ENCODE assay signal across 19 cellular contexts in the genomic region with DNA sequence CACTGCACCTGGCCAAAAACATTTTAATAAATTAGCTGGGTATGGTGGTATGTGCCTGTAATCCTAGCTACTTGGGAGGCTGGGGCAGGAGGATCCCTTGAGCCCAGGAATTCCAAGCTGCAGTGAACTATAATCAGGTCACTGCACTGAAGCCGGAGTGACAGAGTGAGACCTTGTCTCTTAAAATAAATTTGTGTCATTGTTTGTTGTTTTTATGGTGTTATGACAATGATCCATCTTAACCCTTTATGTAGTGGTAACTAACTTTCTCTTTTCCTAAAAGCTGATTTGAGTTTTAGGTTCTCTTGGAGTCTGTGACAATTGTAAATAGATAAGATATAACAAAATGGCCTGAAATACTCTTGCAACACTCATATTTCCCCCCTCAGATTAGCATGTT. TPM values are rescaled to one million over a fixed set of nuclear protein-coding genes. Genes with fewer than 3 reads are reported as not detected.
DNase-seq lines count a peak whose midpoint lies in the region; ATAC-seq and TF ChIP-seq lines count a peak whose summit lies in the region.
"Had no signal": no experiment of that assay in that cellular context is flagged by ENCODE, and none has a peak within 500 bp of the region (broad histone marks: within the 10 kb centered on the region; RNA-seq: fewer than 3 reads in every experiment).

No MANE protein-coding gene starts in this region.

- ATAC-seq in thoracic aorta (ENCODE audit: insufficient number of reproducible peaks, low FRiP score, low read depth) (no peak), GM19463 (IDR thresholded peaks at IDR 0.05; ENCODE audit: unreplicated experiment) (no peak), HG02759 (IDR thresholded peaks at IDR 0.05; ENCODE audit: unreplicated experiment) (no peak)

- no peaks in the 10 kb centered on the region for H3K9me3 Mint-ChIP-seq in activated naive CD4-positive, alpha-beta T cell treated with anti-CD3 and anti-CD28 coated beads, Interleukin-2, amount 50 U/mL, for 24 hours
- no peaks in the 10 kb centered on the region for H3K9me3 Mint-ChIP-seq in dendritic cell treated with granulocyte-macrophage colony-stimulating factor and Interleukin-4, amounts not matched to agents 40 ng/mL and 50 ng/mL, for 4 days
- H3K9me3 Mint-ChIP-seq: CD8-positive, alpha-beta memory T cell had no signal

- no peak for TF ChIP-seq CTCF in thoracic aorta (IDR thresholded peaks at IDR 0.05)

- peaks cover 10% of the 10 kb centered on the region for H3K36me3 Mint-ChIP-seq in activated naive CD4-positive, alpha-beta T cell treated with anti-CD3 and anti-CD28 coated beads, Interleukin-2, amount 50 U/mL, for 24 hours
- H3K36me3 Mint-ChIP-seq in dendritic cell treated with granulocyte-macrophage colony-stimulating factor and Interleukin-4, amounts not matched to agents 40 ng/mL and 50 ng/mL, for 4 days (ENCODE audit: low read depth): no peaks in the 10 kb centered on the region

- H3K27ac Mint-ChIP-seq in activated naive CD4-positive, alpha-beta T cell treated with anti-CD3 and anti-CD28 coated beads, Interleukin-2, amount 50 U/mL, for 24 hours: peak overlapping the region; percentile 90
- H3K27ac Mint-ChIP-seq in dendritic cell treated with granulocyte-macrophage colony-stimulating factor and Interleukin-4, amounts not matched to agents 40 ng/mL and 50 ng/mL, for 4 days: peak overlapping the region; percentile 34

- peak overlapping the region; percentile 20 for H3K4me3 Mint-ChIP-seq in activated naive CD4-positive, alpha-beta T cell treated with anti-CD3 and anti-CD28 coated beads, Interleukin-2, amount 50 U/mL, for 24 hours
- H3K4me3 Mint-ChIP-seq in dendritic cell treated with granulocyte-macrophage colony-stimulating factor and Interleukin-4, amounts not matched to agents 40 ng/mL and 50 ng/mL, for 4 days: no peak overlapping the region
- H3K4me3 Mint-ChIP-seq: CD8-positive, alpha-beta memory T cell had no signal

- H3K27ac ChIP-seq in thoracic aorta: peak overlapping the region; percentile 0 to 64
- H3K27ac ChIP-seq: BLaER1, GM23248, KMS-11, SJCRH30 had no signal

- H3K4me1 ChIP-seq in thoracic aorta (ENCODE audit: control insufficient read depth in 1 of 2, low read depth in 2 of 2): peaks cover 12 to 59% of the 10 kb centered on the region in 2 donors

- no peak for DNase-seq in activated naive CD4-positive, alpha-beta T cell treated with anti-CD3 and anti-CD28 coated beads, Interleukin-2, amount 50 U/mL, for 16 hours
- DNase-seq in OCI-M1 (lab: John Stamatoyannopoulos, UW) (peak; percentile 50), thoracic aorta (ENCODE audit: low spot score) (no peak), KG1 (lab: John Stamatoyannopoulos, UW) (no peak)
- DNase-seq: CD8-positive, alpha-beta memory T cell; DMS79 treated with DMSO at 0.1 percent for 48 hours; GM23248; NCI-H1092; NCI-H146; NCI-H2081; NCI-H524 treated with DMSO at 0.1 percent for 48 hours; RPMI8226; SJCRH30 had no signal

- no peaks in the 10 kb centered on the region for H3K36me3 ChIP-seq in thoracic aorta
- H3K36me3 ChIP-seq: BLaER1, SJCRH30 had no signal

- H3K9me3 ChIP-seq in thoracic aorta: no peaks in the 10 kb centered on the region
- H3K9me3 ChIP-seq: BLaER1, SJCRH30 had no signal

- no peaks in the 10 kb centered on the region for H3K27me3 ChIP-seq in thoracic aorta (replicated peaks; ENCODE audit: insufficient read depth)
- H3K27me3 ChIP-seq: BLaER1, SJCRH30 had no signal

- H3K27me3 Mint-ChIP-seq in activated naive CD4-positive, alpha-beta T cell treated with anti-CD3 and anti-CD28 coated beads, Interleukin-2, amount 50 U/mL, for 24 hours: no peaks in the 10 kb centered on the region
- H3K27me3 Mint-ChIP-seq in dendritic cell treated with granulocyte-macrophage colony-stimulating factor and Interleukin-4, amounts not matched to agents 40 ng/mL and 50 ng/mL, for 4 days: no peaks in the 10 kb centered on the region
- H3K27me3 Mint-ChIP-seq: CD8-positive, alpha-beta memory T cell had no signal

- intact Hi-C loops in dendritic cell treated with granulocyte-macrophage colony-stimulating factor and Interleukin-4, amounts not matched to agents 40 ng/mL and 50 ng/mL, for 4 days (cut with micrococcal nuclease): no loop called here

- H3K4me1 Mint-ChIP-seq in activated naive CD4-positive, alpha-beta T cell treated with anti-CD3 and anti-CD28 coated beads, Interleukin-2, amount 50 U/mL, for 24 hours: peaks cover 47% of the 10 kb centered on the region
- H3K4me1 Mint-ChIP-seq in dendritic cell treated with granulocyte-macrophage colony-stimulating factor and Interleukin-4, amounts not matched to agents 40 ng/mL and 50 ng/mL, for 4 days (ENCODE audit: low read depth): peaks cover 30% of the 10 kb centered on the region

- no peak overlapping the region for H3K4me3 ChIP-seq in thoracic aorta
- H3K4me3 ChIP-seq: BLaER1, GM23248, SJCRH30 had no signal

RNA-seq across cellular contexts. Expression of a gene that starts 20.7 kb away (rescaled TPM):
- 100 to 1,000 TPM in 1 of 2 donors, 10 to 100 TPM in 1; 96.9 to 139 TPM for total RNA-seq in thoracic aorta
